ENCODE assay signal across 8 cellular contexts in the genomic region with DNA sequence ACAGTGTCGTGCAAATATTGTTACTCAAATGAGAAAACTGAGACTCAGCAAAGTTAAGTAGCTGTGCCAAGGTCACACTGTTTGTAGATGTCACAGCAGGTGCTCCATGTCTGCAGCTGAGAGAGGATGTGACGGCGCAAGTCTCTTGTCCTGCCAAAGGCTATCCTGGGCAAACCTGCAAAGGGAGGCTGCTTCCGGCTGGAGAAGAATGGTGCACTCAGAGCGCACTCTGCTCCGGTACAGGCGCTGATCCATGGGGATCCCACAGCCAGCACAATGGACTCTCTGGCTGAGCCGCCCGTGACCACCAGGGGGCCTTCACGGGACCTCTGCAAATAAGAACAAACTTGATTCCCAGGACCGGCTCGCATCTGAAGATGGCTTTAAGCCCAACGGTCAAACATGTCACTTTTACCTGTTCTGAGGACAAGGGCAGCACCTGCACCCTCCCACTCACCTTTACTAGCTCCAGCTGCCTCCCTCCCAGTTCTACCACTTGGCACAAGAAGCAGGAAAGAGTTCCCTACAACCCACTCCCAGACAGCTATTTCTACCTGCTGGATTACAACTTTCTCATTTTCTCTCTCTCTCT. TPM values are rescaled to one million over a fixed set of nuclear protein-coding genes. Genes with fewer than 3 reads are reported as not detected.
DNase-seq lines count a peak whose midpoint lies in the region; ATAC-seq and TF ChIP-seq lines count a peak whose summit lies in the region.

No MANE protein-coding gene starts in this region.

- TF ChIP-seq CTCF in CD14-positive monocyte (IDR thresholded peaks at IDR 0.05) (peak; percentile 92), fibroblast of lung (conservative IDR thresholded peaks at IDR 0.05 in 1 of 2, IDR thresholded peaks at IDR 0.05 in 1 of 2; ENCODE audit: low read depth in 1 of 2, low read length in 2 of 2) (peak; percentile 86 to 97), nephron (IDR thresholded peaks at IDR 0.05; ENCODE audit: unreplicated experiment in 3 of 3) (peak; percentile 83 to 90 (median 85))

- H3K4me2 ChIP-seq in fibroblast of lung (ENCODE audit: extremely low read depth, insufficient read depth, low read length), result peak overlapping the region; percentile 23

- H3K4me1 Mint-ChIP-seq in CD14-positive monocyte, result peaks cover 13% of the 10 kb centered on the region
- H3K4me1 Mint-ChIP-seq in nephron, result peaks cover 14% of the 10 kb centered on the region

- H3K36me3 Mint-ChIP-seq in CD14-positive monocyte (no peaks in the 10 kb centered on the region), nephron (ENCODE audit: low read depth) (no peaks in the 10 kb centered on the region)

- no peaks in the 10 kb centered on the region for H3K79me2 ChIP-seq in fibroblast of lung (ENCODE audit: control insufficient read depth, insufficient read depth, low read length)

- H3K9ac ChIP-seq in fibroblast of lung (ENCODE audit: insufficient read depth, low read length), result no peak overlapping the region

- intact Hi-C loops in CD14-positive monocyte (cut with micrococcal nuclease), result loop anchor here in 1 of 2 donors (10.0 kb wide), 1 partner anchor 145 kb away; the partner anchor contains the start of gene TRAF5

- H3K27me3 Mint-ChIP-seq in CD14-positive monocyte (ENCODE audit: low read depth in 3 of 3) (peaks cover 1 to 3% (median 2%) of the 10 kb centered on the region in 3 donors), nephron (ENCODE audit: low read depth) (peaks cover 10% of the 10 kb centered on the region)

- H4K20me1 ChIP-seq in fibroblast of lung (ENCODE audit: control insufficient read depth, extremely low read depth, insufficient read depth, low read length), result no peaks in the 10 kb centered on the region

- peaks cover 0 to 6% (median 0%) of the 10 kb centered on the region in 7 donors for H3K9me3 Mint-ChIP-seq in CD14-positive monocyte
- H3K9me3 Mint-ChIP-seq in nephron, result peaks cover 5% of the 10 kb centered on the region

- H3K4me3 Mint-ChIP-seq in CD14-positive monocyte (peak overlapping the region in 1 of 2 donors; percentile 36), nephron (no peak overlapping the region)

- H3K27ac ChIP-seq in fibroblast of lung (ENCODE audit: insufficient read depth, low read length) (no peak overlapping the region), substantia nigra (ENCODE audit: low read depth, low read length, poor library complexity, severe bottlenecking) (no peak overlapping the region)

- no peaks in the 10 kb centered on the region for H3K4me1 ChIP-seq in fibroblast of lung (ENCODE audit: control insufficient read depth, extremely low read depth, insufficient read depth, low read length)

- H3K36me3 ChIP-seq in fibroblast of lung (ENCODE audit: control insufficient read depth, insufficient read depth, low read length), result no peaks in the 10 kb centered on the region

- peaks cover 11% of the 10 kb centered on the region for H3K27me3 ChIP-seq in fibroblast of lung (ENCODE audit: control insufficient read depth, insufficient read depth, low read length)

- no peaks in the 10 kb centered on the region for H3K9me3 ChIP-seq in fibroblast of lung (ENCODE audit: control insufficient read depth, insufficient read depth, low read depth, low read length)

- ATAC-seq in HG03432 (IDR thresholded peaks at IDR 0.05; ENCODE audit: unreplicated experiment), result no peak

- H2AFZ ChIP-seq in fibroblast of lung (ENCODE audit: low read length), result no peak overlapping the region

- no peak overlapping the region for H3K4me3 ChIP-seq in fibroblast of lung (replicated peaks in 1 of 4; ENCODE audit: control extremely low read depth in 1 of 4, insufficient read depth in 1 of 4, low read depth in 3 of 4, low read length in 4 of 4)

- DNase-seq in CD14-positive monocyte (ENCODE audit: low spot score) (no peak), HCEC 1CT (peak; percentile 58), NCI-H510A treated with DMSO at 0.1 percent for 48 hours (lab: John Stamatoyannopoulos, UW) (peak; percentile 92), activated T-cell treated with anti-CD3 and anti-CD28 coated beads for 24 hours (ENCODE audit: low read depth) (peak; percentile 28), fibroblast of lung (ENCODE audit: low read depth in 2 of 2) (peak; percentile 60 to 68), substantia nigra (lab: John Stamatoyannopoulos, UW) (peak in 39 of 49 donors; percentile 10 to 76 (median 47))

- H3K27ac Mint-ChIP-seq in CD14-positive monocyte (no peak overlapping the region), nephron (peak overlapping the region in 1 of 3 experiments; percentile 10)

RNA-seq across cellular contexts. Expression of gene RD3, which starts 21.9 kb away (rescaled TPM):
- not detected for polyA plus RNA-seq in CD14-positive monocyte
- not detected in 2 replicates for total RNA-seq in fibroblast of lung
- not detected in 2 replicates for polyA plus RNA-seq in fibroblast of lung
- not detected in 2 replicates for polyA plus RNA-seq in fibroblast of lung (2012)
- not detected in 2 replicates for polyA minus RNA-seq in fibroblast of lung (ENCODE audit: low replicate concordance)
